1 cellular context compared by ENCODE assay signal in genomic region chr3:194305356-194306108, GRCh38.
TF ChIP-seq lines count a peak whose summit lies in the region.

No MANE protein-coding gene starts in this region.

TF ChIP-seq in GM23338, 12 proteins besides CTCF, POLR2A, EP300 and RAD21 (continued from another document):
- TF ChIP-seq REST (IDR thresholded peaks at IDR 0.05; ENCODE audit: unreplicated experiment) (no peak), CREB1 (CRISPR knock-in tag; IDR thresholded peaks at IDR 0.05; ENCODE audit: low read depth) (no peak), EZH2 (IDR thresholded peaks at IDR 0.05; ENCODE audit: low read depth, unreplicated experiment) (no peak), ZNF462 (CRISPR knock-in tag; IDR thresholded peaks at IDR 0.05) (no peak)
